ENCODE assay signal across 22 cellular contexts in the genomic region with DNA sequence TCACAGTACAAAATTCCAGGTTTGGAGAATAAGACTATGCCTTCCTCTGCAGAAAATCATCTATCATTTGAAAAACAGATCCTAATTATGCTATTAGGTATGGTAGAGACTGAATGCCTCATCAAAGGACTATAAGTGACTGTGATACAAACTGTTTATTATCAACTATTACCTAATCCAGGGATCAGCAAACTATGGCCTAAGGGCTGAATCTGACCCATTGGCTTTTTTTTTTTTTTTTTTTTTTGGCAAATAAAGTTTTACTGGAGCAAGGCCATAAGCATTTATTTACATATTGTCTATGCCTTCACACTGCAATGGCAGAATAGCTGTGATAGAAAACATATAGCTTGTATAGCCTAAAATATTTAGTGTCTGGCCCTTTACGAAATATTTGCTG.
"Had no signal": no experiment of that assay in that cellular context is flagged by ENCODE, and none has a peak within 500 bp of the region (broad histone marks: within the 10 kb centered on the region; RNA-seq: fewer than 3 reads in every experiment).

No MANE protein-coding gene starts in this region.

- H3K27ac ChIP-seq: colonic mucosa, epithelial cell of prostate, gastrocnemius medialis, prostate gland, skin epidermis, thoracic aorta, tibial nerve, upper lobe of left lung had no signal

- H3K27me3 ChIP-seq: colonic mucosa, gastrocnemius medialis, tibial nerve, upper lobe of left lung had no signal

- H3K4me3 ChIP-seq: colonic mucosa, gastrocnemius medialis, prostate gland, skin epidermis, thoracic aorta, tibial nerve, upper lobe of left lung had no signal

- H3K36me3 ChIP-seq: colonic mucosa, gastrocnemius medialis, prostate gland, thoracic aorta, tibial nerve, upper lobe of left lung had no signal

- FAIRE-seq: keratinocyte, urothelium cell line had no signal

- ATAC-seq: esophagus mucosa; gastrocnemius medialis; naive thymus-derived CD4-positive, alpha-beta T cell; right cardiac atrium; stimulated activated naive B cell treated with anti-CD40 and anti-IgM and Interleukin-4, amounts not matched to agents 10 μg/mL and 1 μg/mL and 100 μg/mL, for 72 hours had no signal

- H3K9me3 ChIP-seq: colonic mucosa, gastrocnemius medialis, prostate gland, thoracic aorta, tibial nerve, upper lobe of left lung had no signal

- H3K4me1 ChIP-seq: colonic mucosa, prostate gland had no signal

- DNase-seq: colonic mucosa; effector CD8-positive, alpha-beta T cell; endodermal cell; gastrocnemius medialis; head of caudate nucleus; mesendoderm; midbrain; naive thymus-derived CD4-positive, alpha-beta T cell; nucleus accumbens; right cardiac atrium; stimulated activated CD4-positive, alpha-beta T cell treated with anti-CD3 and anti-CD28 coated beads, Interleukin-15, amount 100 ng/mL, for 24 hours; stimulated activated CD4-positive, alpha-beta T cell treated with anti-CD3 and anti-CD28 coated beads, Interleukin-2, amount 100 ng/mL, for 48 hours; stimulated activated naive B cell treated with anti-CD40 and anti-IgM and Interleukin-4, amounts not matched to agents 10 μg/mL and 1 μg/mL and 100 μg/mL, for 72 hours; upper lobe of left lung had no signal
